ENCODE assay signal across 18 cellular contexts in genomic region chr20:37695684-37696342, GRCh38. TPM values are rescaled to one million over a fixed set of nuclear protein-coding genes. Genes with fewer than 3 reads are reported as not detected.
DNase-seq lines count a peak whose midpoint lies in the region; ATAC-seq, FAIRE-seq and TF ChIP-seq lines count a peak whose summit lies in the region.
"Had no signal": no experiment of that assay in that cellular context is flagged by ENCODE, and none has a peak within 500 bp of the region (broad histone marks: within the 10 kb centered on the region; RNA-seq: fewer than 3 reads in every experiment).

No MANE protein-coding gene starts in this region.

- no peak overlapping the region for H3K9ac ChIP-seq in keratinocyte (ENCODE audit: control insufficient read depth, extremely low read depth, insufficient read depth, low read length)
- no peak overlapping the region for H3K9ac ChIP-seq in kidney (ENCODE audit: low read length in 2 of 2)

- DNase-seq in stimulated activated naive CD8-positive, alpha-beta T cell treated with anti-CD3 and anti-CD28 coated beads, Interleukin-15, amount 100 ng/mL, for 72 hours, result no peak
- DNase-seq in PC-9 (no peak), keratinocyte (ENCODE audit: low read depth, low spot score) (no peak), kidney (no peak), transverse colon (no peak), SK-N-DZ (ENCODE audit: low spot score) (no peak)
- DNase-seq: activated CD4-positive, alpha-beta T cell treated with anti-CD3 and anti-CD28 coated beads, Interleukin-2, amount 50 U/mL, for 48 hours; DMS79; gastrocnemius medialis; H7; NCI-H1694 treated with DMSO at 0.1 percent for 48 hours; NCI-H446 treated with DMSO at 0.1 percent for 48 hours; SJCRH30; stimulated activated naive CD4-positive, alpha-beta T cell treated with Interleukin-2 at 50 U/mL for 16 hours had no signal

- no peak for TF ChIP-seq CTCF in PC-9 (conservative IDR thresholded peaks at IDR 0.05)
- TF ChIP-seq CTCF in keratinocyte (optimal IDR thresholded peaks at IDR 0.05 in 1 of 3, IDR thresholded peaks at IDR 0.05 in 1 of 3, conservative IDR thresholded peaks at IDR 0.05 in 1 of 3; ENCODE audit: extremely low read depth in 1 of 3, insufficient read depth in 2 of 3, low read length in 3 of 3), result no peak
- no peak for TF ChIP-seq CTCF in kidney (IDR thresholded peaks at IDR 0.05; ENCODE audit: borderline replicate concordance, extremely low read depth, insufficient read depth)
- TF ChIP-seq CTCF in transverse colon (IDR thresholded peaks at IDR 0.05), result no peak

- no peak overlapping the region for H2AFZ ChIP-seq in PC-9
- no peak overlapping the region for H2AFZ ChIP-seq in keratinocyte (ENCODE audit: control insufficient read depth, low read length)

- no peaks in the 10 kb centered on the region for H3F3A ChIP-seq in PC-9 (ENCODE audit: insufficient read depth, low read depth)

- no peaks in the 10 kb centered on the region for H3K27me3 ChIP-seq in PC-9 (ENCODE audit: insufficient read depth, low read depth)
- H3K27me3 ChIP-seq in keratinocyte (ENCODE audit: control insufficient read depth, extremely low read depth, insufficient read depth, low read length), result no peaks in the 10 kb centered on the region
- peaks cover 8% of the 10 kb centered on the region for H3K27me3 ChIP-seq in transverse colon
- H3K27me3 ChIP-seq: gastrocnemius medialis, SJCRH30 had no signal

- POLR2A ChIA-PET in PC-9 (lab: Charles Lee; ENCODE audit: unreplicated experiment), result no interaction called here

- no peak overlapping the region for H3K27ac Mint-ChIP-seq in stimulated activated naive CD8-positive, alpha-beta T cell treated with anti-CD3 and anti-CD28 coated beads, Interleukin-15, Interleukin-2, amounts not matched to agents 100 ng/mL and 50 ng/mL, for 24 hours
- H3K27ac Mint-ChIP-seq in stimulated activated naive CD8-positive, alpha-beta T cell treated with anti-CD3 and anti-CD28 coated beads, Interleukin-15, amount 100 ng/mL, for 72 hours, result no peak overlapping the region

- H4K20me1 ChIP-seq in PC-9 (ENCODE audit: insufficient read depth) (no peaks in the 10 kb centered on the region), keratinocyte (ENCODE audit: control insufficient read depth, extremely low read depth, insufficient read depth, low read length) (no peaks in the 10 kb centered on the region)

- H3K27ac ChIP-seq in PC-9 (no peak overlapping the region), keratinocyte (ENCODE audit: control insufficient read depth, insufficient read depth, low read length) (no peak overlapping the region), kidney (ENCODE audit: low read depth in 2 of 2, low read length in 2 of 2) (no peak overlapping the region), transverse colon (no peak overlapping the region)
- H3K27ac ChIP-seq: epithelial cell of prostate, gastrocnemius medialis, SJCRH30 had no signal

- FAIRE-seq in keratinocyte (lab: Jason Lieb, UNC) (no peak), kidney (lab: Jason Lieb, UNC) (no peak)
- FAIRE-seq: colon had no signal

- TF ChIP-seq EP300 in transverse colon (IDR thresholded peaks at IDR 0.05; ENCODE audit: low read depth), result no peak

- WGBS in transverse colon (ENCODE audit: low coverage in 1 of 2), 2 donors, result 50 to 77% methylated on average over 3 of the region's 3 CpGs

- ATAC-seq in stimulated activated naive CD8-positive, alpha-beta T cell treated with anti-CD3 and anti-CD28 coated beads, Interleukin-15, amount 100 ng/mL, for 72 hours, result no peak
- ATAC-seq in HG03354 (IDR thresholded peaks at IDR 0.05; ENCODE audit: poor library complexity, severe bottlenecking, unreplicated experiment), result no peak
- ATAC-seq: gastrocnemius medialis had no signal

- H3K9me3 ChIP-seq in PC-9 (ENCODE audit: insufficient read depth, low read depth) (no peaks in the 10 kb centered on the region), keratinocyte (ENCODE audit: control insufficient read depth, low read depth, low read length) (no peaks in the 10 kb centered on the region), kidney (ENCODE audit: control insufficient read depth in 1 of 2, low read length in 2 of 2) (no peaks in the 10 kb centered on the region), transverse colon (no peaks in the 10 kb centered on the region)
- H3K9me3 ChIP-seq: gastrocnemius medialis, SJCRH30 had no signal

- TF ChIP-seq POLR2A in transverse colon (IDR thresholded peaks at IDR 0.05), result no peak

- peaks cover 37% of the 10 kb centered on the region for H3K79me2 ChIP-seq in PC-9 (ENCODE audit: low read depth)
- H3K79me2 ChIP-seq in keratinocyte (ENCODE audit: control insufficient read depth, insufficient read depth, low read length), result peaks cover 51% of the 10 kb centered on the region

- in situ Hi-C loops in transverse colon (cut with MboI; ENCODE audit: low pct_ligation_motif_present in 1 of 4, low pct_unique_long_range_greater_than_20kb in 1 of 4, low sequenced_read_pairs in 3 of 4), result no loop called here

- intact Hi-C loops in PC-9 (cut with micrococcal nuclease; ENCODE audit: unreplicated experiment), result no loop called here
- intact Hi-C loops in kidney (cut with DNase I), result no loop called here
- intact Hi-C loops in transverse colon (cut with DNase I; ENCODE audit: low total_unique reads), result no loop called here

- H3K4me3 ChIP-seq in PC-9 (no peak overlapping the region), keratinocyte (ENCODE audit: control insufficient read depth in 2 of 3, extremely low read depth in 1 of 3, insufficient read depth in 2 of 3, low read depth in 1 of 3, low read length in 3 of 3) (no peak overlapping the region), kidney (ENCODE audit: low read length in 2 of 2) (no peak overlapping the region), transverse colon (no peak overlapping the region)
- H3K4me3 ChIP-seq: SJCRH30 had no signal

- peaks cover 60% of the 10 kb centered on the region for H3K4me1 Mint-ChIP-seq in stimulated activated naive CD8-positive, alpha-beta T cell treated with anti-CD3 and anti-CD28 coated beads, Interleukin-15, Interleukin-2, amounts not matched to agents 100 ng/mL and 50 ng/mL, for 24 hours (ENCODE audit: low read depth)
- peaks cover 34% of the 10 kb centered on the region for H3K4me1 Mint-ChIP-seq in stimulated activated naive CD8-positive, alpha-beta T cell treated with anti-CD3 and anti-CD28 coated beads, Interleukin-15, amount 100 ng/mL, for 72 hours

- H3K4me3 Mint-ChIP-seq in stimulated activated naive CD8-positive, alpha-beta T cell treated with anti-CD3 and anti-CD28 coated beads, Interleukin-15, Interleukin-2, amounts not matched to agents 100 ng/mL and 50 ng/mL, for 24 hours, result peak overlapping the region; percentile 28
- H3K4me3 Mint-ChIP-seq in stimulated activated naive CD8-positive, alpha-beta T cell treated with anti-CD3 and anti-CD28 coated beads, Interleukin-15, amount 100 ng/mL, for 72 hours, result peak overlapping the region in 1 of 2 donors; percentile 11

- no peaks in the 10 kb centered on the region for H3K9me3 Mint-ChIP-seq in stimulated activated naive CD8-positive, alpha-beta T cell treated with anti-CD3 and anti-CD28 coated beads, Interleukin-15, Interleukin-2, amounts not matched to agents 100 ng/mL and 50 ng/mL, for 24 hours
- H3K9me3 Mint-ChIP-seq in stimulated activated naive CD8-positive, alpha-beta T cell treated with anti-CD3 and anti-CD28 coated beads, Interleukin-15, amount 100 ng/mL, for 72 hours, result no peaks in the 10 kb centered on the region

- no peaks in the 10 kb centered on the region for H3K9me1 ChIP-seq in keratinocyte (ENCODE audit: control insufficient read depth, extremely low read depth, insufficient read depth, low read length)

- H3K9me2 ChIP-seq in PC-9 (ENCODE audit: insufficient read depth), result no peaks in the 10 kb centered on the region

- H3K36me3 ChIP-seq in PC-9 (ENCODE audit: low read depth) (no peaks in the 10 kb centered on the region), keratinocyte (ENCODE audit: control insufficient read depth in 2 of 2, extremely low read depth in 1 of 2, insufficient read depth in 2 of 2, low read length in 2 of 2) (no peaks in the 10 kb centered on the region), kidney (ENCODE audit: control insufficient read depth in 1 of 2, insufficient read depth in 2 of 2, low read length in 2 of 2) (no peaks in the 10 kb centered on the region), transverse colon (no peaks in the 10 kb centered on the region)
- H3K36me3 ChIP-seq: gastrocnemius medialis, SJCRH30 had no signal

- CTCF ChIA-PET in PC-9 (lab: Charles Lee), result interaction anchor here (0.6 kb wide), 2 partner anchors 98 to 297 kb away, joined by 3 to 4 read pairs; no protein-coding TSS in a partner anchor

- no TSS peak for BruUV-seq in PC-9 (replicated peaks; lab: Mats Ljungman, UMichigan)

- H3K27me3 Mint-ChIP-seq in stimulated activated naive CD8-positive, alpha-beta T cell treated with anti-CD3 and anti-CD28 coated beads, Interleukin-15, Interleukin-2, amounts not matched to agents 100 ng/mL and 50 ng/mL, for 24 hours, result peaks cover 13% of the 10 kb centered on the region
- peaks cover 22% of the 10 kb centered on the region for H3K27me3 Mint-ChIP-seq in stimulated activated naive CD8-positive, alpha-beta T cell treated with anti-CD3 and anti-CD28 coated beads, Interleukin-15, amount 100 ng/mL, for 72 hours

- dilution Hi-C loops in keratinocyte (cut with MboI; ENCODE audit: extremely low pct_ligation_motif_present, low sequenced_read_pairs), result no loop called here

- peak overlapping the region; percentile 84 for H3K4me2 ChIP-seq in PC-9
- peak overlapping the region; percentile 62 for H3K4me2 ChIP-seq in keratinocyte (ENCODE audit: control insufficient read depth, extremely low read depth, insufficient read depth, low read depth, low read length)

- peaks cover 28% of the 10 kb centered on the region for H3K36me3 Mint-ChIP-seq in stimulated activated naive CD8-positive, alpha-beta T cell treated with anti-CD3 and anti-CD28 coated beads, Interleukin-15, Interleukin-2, amounts not matched to agents 100 ng/mL and 50 ng/mL, for 24 hours (ENCODE audit: low read depth)

- H3K4me1 ChIP-seq in PC-9 (replicated peaks; ENCODE audit: insufficient read depth) (peaks cover 11% of the 10 kb centered on the region; the same call in 1 of the 2 replicates), keratinocyte (ENCODE audit: control insufficient read depth, extremely low read depth, insufficient read depth, low read length) (peaks cover 3% of the 10 kb centered on the region), kidney (ENCODE audit: control insufficient read depth in 1 of 2, insufficient read depth in 1 of 2, low read depth in 1 of 2, low read length in 2 of 2) (peaks cover 0 to 11% of the 10 kb centered on the region in 2 donors), transverse colon (peaks cover 6 to 26% (median 10%) of the 10 kb centered on the region in 4 donors)

RNA-seq across cellular contexts. Expression of gene CTNNBL1, which starts 2.0 kb away (rescaled TPM):
- total RNA-seq in PC-9 (2021) (55.6 and 83.5 TPM in 2 replicates), kidney (40.9 TPM), transverse colon (10 to 100 TPM; 18.7 to 49.0 (median 22.4) TPM)
- polyA plus RNA-seq in keratinocyte (31.5 to 40.5 TPM (median 37.0 TPM) in 3 replicates), kidney (ENCODE audit: insufficient read depth, low read depth, low replicate concordance) (70.9 TPM)
- polyA plus RNA-seq in keratinocyte (2011; ENCODE audit: low read depth), result 26.5 TPM
- polyA plus RNA-seq in keratinocyte (2011; cell fraction: cytosol; rRNA removed), result 29.5 and 31.1 TPM in 2 replicates
- 32.0 and 36.2 TPM in 2 replicates for polyA plus RNA-seq in keratinocyte (2011; cell fraction: nucleus; rRNA removed)
- polyA plus RNA-seq in keratinocyte (2012; ENCODE audit: low replicate concordance), result 39.6 and 62.0 TPM in 2 replicates
- 18.0 to 36.6 TPM (median 32.0 TPM) in 3 replicates for polyA minus RNA-seq in keratinocyte
- polyA minus RNA-seq in keratinocyte (2011; cell fraction: cytosol; rRNA and poly(A)+ RNA removed), result 32.0 TPM
- polyA minus RNA-seq in keratinocyte (2011; cell fraction: nucleus; rRNA and poly(A)+ RNA removed), result 12.5 and 18.8 TPM in 2 replicates
- polyA plus RNA-seq in SK-N-DZ (2014; cell fraction: cytosol; rRNA removed), result 65.9 and 74.2 TPM in 2 replicates
- polyA plus RNA-seq in SK-N-DZ (2014; cell fraction: nucleus; rRNA removed), result 33.6 and 55.4 TPM in 2 replicates
